14 cellular contexts compared by ENCODE assay signal in genomic region chr19:31418055-31418454, GRCh38.
DNase-seq lines count a peak whose midpoint lies in the region; TF ChIP-seq lines count a peak whose summit lies in the region.
"Had no signal": no experiment of that assay in that cellular context is flagged by ENCODE, and none has a peak within 500 bp of the region (broad histone marks: within the 10 kb centered on the region; RNA-seq: fewer than 3 reads in every experiment).

No MANE protein-coding gene starts in this region.

- H3K4me3 Mint-ChIP-seq in endodermal cell = no peak overlapping the region
- no peak overlapping the region for H3K4me3 Mint-ChIP-seq in CD14-positive monocyte

- H4K20me1 ChIP-seq in OCI-LY7 (ENCODE audit: insufficient read depth, low read length) = no peaks in the 10 kb centered on the region
- H4K20me1 ChIP-seq: BLaER1 had no signal

- H3K9me2 ChIP-seq in OCI-LY7 (ENCODE audit: insufficient read depth, low read length) = no peaks in the 10 kb centered on the region

- H3K27me3 Mint-ChIP-seq in endodermal cell (ENCODE audit: insufficient read depth) = peaks cover 4% of the 10 kb centered on the region
- peaks cover 13 to 20% (median 19%) of the 10 kb centered on the region in 3 donors for H3K27me3 Mint-ChIP-seq in CD14-positive monocyte (ENCODE audit: low read depth in 3 of 3)

- 0 out of 2 replicates have a peak overlapping the region, but pooled peaks have one; percentile 38 for H3K4me3 ChIP-seq in HUES48 (ENCODE audit: low read depth, low read length)
- H3K4me3 ChIP-seq in endodermal cell (ENCODE audit: low read length) = no peak overlapping the region
- H3K4me3 ChIP-seq in OCI-LY7 (ENCODE audit: low read depth, low read length, poor library complexity, severe bottlenecking) = no peak overlapping the region
- H3K4me3 ChIP-seq: BLaER1, HAP-1 had no signal

- CTCF ChIA-PET in OCI-LY7 (lab: Charles Lee; ENCODE audit: unreplicated experiment) = no interaction called here

- H3K4me2 ChIP-seq in OCI-LY7 (ENCODE audit: low read length) = no peak overlapping the region
- H3K4me2 ChIP-seq: BLaER1 had no signal

- H3K4me1 Mint-ChIP-seq in endodermal cell (peaks cover 53% of the 10 kb centered on the region), CD14-positive monocyte (no peaks in the 10 kb centered on the region)

- 73 to 84% methylated on average over 6 of the region's 6 CpGs for WGBS in endodermal cell (ENCODE audit: insufficient coverage in 1 of 2, insufficient read length in 1 of 2), 2 experiments

- H3K9me3 Mint-ChIP-seq in endodermal cell (no peaks in the 10 kb centered on the region), CD14-positive monocyte (peaks cover 0 to 3% (median 0%) of the 10 kb centered on the region in 7 donors)

- H3K27me3 ChIP-seq in HUES48 (ENCODE audit: control insufficient read depth, insufficient read depth, low read length) (no peaks in the 10 kb centered on the region), endodermal cell (ENCODE audit: control insufficient read depth, insufficient read depth, low read length, poor library complexity, severe bottlenecking) (no peaks in the 10 kb centered on the region)
- H3K27me3 ChIP-seq: BLaER1 had no signal

- H3K9me3 ChIP-seq in HUES48 (ENCODE audit: control insufficient read depth, insufficient read depth, low read length) = no peaks in the 10 kb centered on the region
- H3K9me3 ChIP-seq in endodermal cell (ENCODE audit: control insufficient read depth, low read length) = no peaks in the 10 kb centered on the region
- H3K9me3 ChIP-seq in OCI-LY7 (ENCODE audit: low read length) = no peaks in the 10 kb centered on the region
- H3K9me3 ChIP-seq: BLaER1, HAP-1 had no signal

- intact Hi-C loops in OCI-LY7 (cut with micrococcal nuclease; ENCODE audit: unreplicated experiment) (no loop called here), CD14-positive monocyte (cut with micrococcal nuclease) (no loop called here)

- no peaks in the 10 kb centered on the region for H3K36me3 ChIP-seq in HUES48 (ENCODE audit: control insufficient read depth, insufficient read depth, low read length)
- H3K36me3 ChIP-seq in endodermal cell (ENCODE audit: control insufficient read depth, insufficient read depth, low read length) = no peaks in the 10 kb centered on the region
- no peaks in the 10 kb centered on the region for H3K36me3 ChIP-seq in OCI-LY7 (ENCODE audit: insufficient read depth, low read length)
- H3K36me3 ChIP-seq: BLaER1, HAP-1 had no signal

- no peaks in the 10 kb centered on the region for H3K36me3 Mint-ChIP-seq in endodermal cell (ENCODE audit: low read depth)
- H3K36me3 Mint-ChIP-seq in CD14-positive monocyte = no peaks in the 10 kb centered on the region

- H3K79me2 ChIP-seq in OCI-LY7 (ENCODE audit: insufficient read depth, low read depth, low read length) = no peaks in the 10 kb centered on the region

- TF ChIP-seq CTCF in endodermal cell (conservative IDR thresholded peaks at IDR 0.05) (peak; percentile 44), OCI-LY7 (conservative IDR thresholded peaks at IDR 0.05; ENCODE audit: low read length) (no peak), CD14-positive monocyte (IDR thresholded peaks at IDR 0.05) (no peak)

- BruUV-seq in OCI-LY7 (replicated peaks; lab: Mats Ljungman, UMichigan) = no TSS peak

- POLR2A ChIA-PET in OCI-LY7 (lab: Charles Lee) = no interaction called here

- peak overlapping the region; percentile 99 for H3K27ac ChIP-seq in HUES48 (ENCODE audit: low read depth, low read length)
- no peak overlapping the region for H3K27ac ChIP-seq in endodermal cell (ENCODE audit: low read depth, low read length)
- H3K27ac ChIP-seq in OCI-LY7 (ENCODE audit: low read depth, low read length, poor library complexity, severe bottlenecking) = no peak overlapping the region
- H3K27ac ChIP-seq: BLaER1 had no signal

- H3K9ac ChIP-seq in HUES48 (ENCODE audit: low read depth, low read length) (peak overlapping the region; percentile 64), endodermal cell (ENCODE audit: extremely low read depth, low read length, poor library complexity, severe bottlenecking) (no peak overlapping the region)
- H3K9ac ChIP-seq: BLaER1 had no signal

- H3K4me1 ChIP-seq in HUES48 (ENCODE audit: control insufficient read depth, insufficient read depth, low read length) (peaks cover 58% of the 10 kb centered on the region), endodermal cell (ENCODE audit: control insufficient read depth, insufficient read depth, low read length) (peaks cover 5% of the 10 kb centered on the region), OCI-LY7 (ENCODE audit: insufficient read depth, low read length, poor library complexity, severe bottlenecking) (no peaks in the 10 kb centered on the region)
- H3K4me1 ChIP-seq: BLaER1, HAP-1 had no signal

- H3K27ac Mint-ChIP-seq in endodermal cell (peak overlapping the region; percentile 78), CD14-positive monocyte (no peak overlapping the region)

- no peak overlapping the region for H2AFZ ChIP-seq in OCI-LY7 (ENCODE audit: low read length)

- peak; percentile 81 for DNase-seq in endodermal cell
- DNase-seq in iPS-NIHi7 (ENCODE audit: extremely low spot score) = peak; percentile 53
- DNase-seq in effector CD8-positive, alpha-beta T cell (lab: John Stamatoyannopoulos, UW) = no peak
- DNase-seq in OCI-LY7 (ENCODE audit: low spot score) = no peak
- DNase-seq in CD14-positive monocyte (ENCODE audit: low spot score) = no peak
- DNase-seq in NCI-H345 treated with DMSO at 0.1 percent for 48 hours (lab: John Stamatoyannopoulos, UW; ENCODE audit: unreplicated experiment) = no peak
- DNase-seq: NCI-H1436, NCI-H2081 treated with DMSO at 0.1 percent for 48 hours, NCI-H345, NCI-H69, SHP77 treated with DMSO at 0.1 percent for 48 hours had no signal

Comparison
In these comparisons a context has a peak if more than half of its experiments do, and no peak if none do; other contexts are left out.
1. DNase-seq: peak in endodermal cell (single experiment) and iPS-NIHi7 (single experiment); none in effector CD8-positive, alpha-beta T cell (single experiment), OCI-LY7 (single experiment), CD14-positive monocyte (single experiment) and NCI-H345 treated with DMSO at 0.1 percent for 48 hours (single experiment).